Comparison of ENCODE assay signal across 16 cellular contexts in genomic region chr1:160659566-160659965, GRCh38. TPM values are rescaled to one million over a fixed set of nuclear protein-coding genes. Genes with fewer than 3 reads are reported as not detected.
A peak's percentile ranks its signal among the peaks of the same experiment; 100 is the strongest.
DNase-seq lines count a peak whose midpoint lies in the region; ATAC-seq, FAIRE-seq and TF ChIP-seq lines count a peak whose summit lies in the region.
"Had no signal": no experiment of that assay in that cellular context is flagged by ENCODE, and none has a peak within 500 bp of the region (broad histone marks: within the 10 kb centered on the region; RNA-seq: fewer than 3 reads in every experiment).

No MANE protein-coding gene starts in this region.

- TF ChIP-seq EP300 in GM12878 (IDR thresholded peaks at IDR 0.05; ENCODE audit: borderline replicate concordance in 1 of 2, control insufficient read depth in 1 of 2, low read depth in 2 of 2, low read length in 2 of 2) (no peak), esophagus muscularis mucosa (IDR thresholded peaks at IDR 0.05) (no peak)

- H4K20me1 ChIP-seq in GM12878 (ENCODE audit: control insufficient read depth, insufficient read depth) = no peaks in the 10 kb centered on the region
- H4K20me1 ChIP-seq: BLaER1 treated with 17β-estradiol and CSF1 and Interleukin-3, amounts not matched to agents 10 nM and 100 nM had no signal

- FAIRE-seq in GM12878 (lab: Jason Lieb, UNC) = no peak
- FAIRE-seq: D721Med, G401.6 had no signal

- H3K79me2 ChIP-seq in GM12878 (ENCODE audit: control insufficient read depth, insufficient read depth, low read length) = peaks cover 13% of the 10 kb centered on the region

- in situ Hi-C loops in GM12878 (cut with MboI) = no loop called here

- no peak for DNase-seq in activated CD4-positive, alpha-beta T cell treated with anti-CD3 and anti-CD28 coated beads, Interleukin-2, amount 10 ng/mL, durations not matched to agents 24 days and 14 days
- no peak for DNase-seq in activated CD4-positive, alpha-beta T cell treated with anti-CD3 and anti-CD28 coated beads for 48 hours
- no peak for DNase-seq in GM12878 (ENCODE audit: low read depth, low spot score)
- peak; percentile 17 for DNase-seq in esophagus muscularis mucosa (ENCODE audit: extremely low spot score)
- no peak for DNase-seq in RKO (ENCODE audit: low spot score)
- DNase-seq in Calu3 = no peak
- DNase-seq: CD8-positive, alpha-beta T cell; GOT3; H9 had no signal

- WGBS in GM12878 (ENCODE audit: insufficient coverage, insufficient replicate concordance, low lambda C conversion rate, missing lambda C conversion rate) = 88% methylated on average over 4 of the region's 4 CpGs
- 86% methylated on average over 4 of the region's 4 CpGs for WGBS in esophagus muscularis mucosa

- intact Hi-C loops in activated CD4-positive, alpha-beta T cell treated with anti-CD3 and anti-CD28 coated beads, Interleukin-2, amount 10 ng/mL, durations not matched to agents 24 days and 14 days (cut with micrococcal nuclease) = no loop called here
- intact Hi-C loops in GM12878 (cut with micrococcal nuclease; ENCODE audit: unreplicated experiment) (no loop called here), esophagus muscularis mucosa (cut with DNase I) (no loop called here), Calu3 (cut with micrococcal nuclease; ENCODE audit: unreplicated experiment) (no loop called here)

- POLR2A ChIA-PET in GM12878 (lab: Charles Lee) = interaction anchor here (1.1 to 2.1 kb wide), 3 partner anchors 13 to 19 kb away, joined by 4 to 5 read pairs (median 4); partner anchors contain the start of gene SLAMF1

- no peaks in the 10 kb centered on the region for H3K27me3 Mint-ChIP-seq in activated CD4-positive, alpha-beta T cell treated with anti-CD3 and anti-CD28 coated beads, Interleukin-2, amount 10 ng/mL, durations not matched to agents 24 days and 14 days
- H3K27me3 Mint-ChIP-seq in Calu3 (ENCODE audit: unreplicated experiment) = peaks cover 65% of the 10 kb centered on the region
- H3K27me3 Mint-ChIP-seq: B cell had no signal

- BruUV-seq in GM12878 (replicated peaks; lab: Mats Ljungman, UMichigan) = no TSS peak
- no TSS peak for BruUV-seq in Calu3 (replicated peaks; lab: Mats Ljungman, UMichigan)

- SMC1A ChIA-PET in GM12878 (lab: Charles Lee; ENCODE audit: uncharacterized antibody, unreplicated experiment) = interaction anchor here (1.9 to 4.5 kb wide), 3 partner anchors 9 to 14 kb away, joined by 5 to 36 read pairs (median 24); no protein-coding TSS in a partner anchor

- TF ChIP-seq POLR2A in GM12878 (IDR thresholded peaks at IDR 0.05; ENCODE audit: low read depth, low read length) = no peak
- no peak for TF ChIP-seq POLR2A in esophagus muscularis mucosa (IDR thresholded peaks at IDR 0.05; ENCODE audit: low read depth)

- no peak overlapping the region for H2AFZ ChIP-seq in GM12878 (ENCODE audit: control insufficient read depth, low read depth, low read length)

- RAD21 ChIA-PET in GM12878 (lab: Charles Lee; ENCODE audit: unreplicated experiment) = interaction anchor here (1.4 kb wide), 1 partner anchor 12 kb away, joined by 7 read pairs; no protein-coding TSS in a partner anchor

- no peak overlapping the region for H3K27ac ChIP-seq in GM12878 (ENCODE audit: control insufficient read depth, insufficient read depth)
- H3K27ac ChIP-seq in esophagus muscularis mucosa (replicated peaks in 1 of 4) = no peak overlapping the region
- H3K27ac ChIP-seq: BLaER1 treated with 17β-estradiol and CSF1 and Interleukin-3, amounts not matched to agents 10 nM and 100 nM had no signal

- no peak overlapping the region for H3K9ac ChIP-seq in GM12878 (ENCODE audit: control insufficient read depth, insufficient read depth, low read length)
- H3K9ac ChIP-seq: BLaER1 treated with 17β-estradiol and CSF1 and Interleukin-3, amounts not matched to agents 10 nM and 100 nM had no signal

- peaks cover 66% of the 10 kb centered on the region for H3K4me1 Mint-ChIP-seq in activated CD4-positive, alpha-beta T cell treated with anti-CD3 and anti-CD28 coated beads, Interleukin-2, amount 10 ng/mL, durations not matched to agents 24 days and 14 days
- no peaks in the 10 kb centered on the region for H3K4me1 Mint-ChIP-seq in Calu3 (ENCODE audit: low read depth, unreplicated experiment)

- CTCF ChIA-PET in GM12878 (lab: Yijun Ruan, JAX) (interaction anchor here (0.9 to 1.7 kb wide), 3 partner anchors 8 to 40 kb away, joined by 3 to 7 read pairs (median 4); no protein-coding TSS in a partner anchor), Calu3 (lab: Charles Lee) (interaction anchor here (1.0 kb wide), 1 partner anchor 13 kb away, joined by 3 read pairs; no protein-coding TSS in a partner anchor)

- H3K4me3 ChIP-seq in GM12878 (no peak overlapping the region), esophagus muscularis mucosa (no peak overlapping the region)
- H3K4me3 ChIP-seq: BLaER1 treated with 17β-estradiol and CSF1 and Interleukin-3, amounts not matched to agents 10 nM and 100 nM had no signal

- H3K9me3 ChIP-seq in GM12878 (replicated peaks; ENCODE audit: control insufficient read depth, insufficient read depth, low read length) (no peaks in the 10 kb centered on the region; the same call in 1 of the 3 replicates), esophagus muscularis mucosa (peaks cover 0 to 4% (median 0%) of the 10 kb centered on the region in 4 donors)

- no peak overlapping the region for H3K4me3 Mint-ChIP-seq in activated CD4-positive, alpha-beta T cell treated with anti-CD3 and anti-CD28 coated beads, Interleukin-2, amount 10 ng/mL, durations not matched to agents 24 days and 14 days
- no peak overlapping the region for H3K4me3 Mint-ChIP-seq in Calu3 (ENCODE audit: low read depth, unreplicated experiment)
- H3K4me3 Mint-ChIP-seq: B cell; CD8-positive, alpha-beta T cell; H9 had no signal

- no peak overlapping the region for H3K4me2 ChIP-seq in GM12878 (ENCODE audit: control insufficient read depth, insufficient read depth)

- TF ChIP-seq CTCF in GM12878 (IDR thresholded peaks at IDR 0.05 in 2 of 3, conservative IDR thresholded peaks at IDR 0.05 in 1 of 3; ENCODE audit: control insufficient read depth in 2 of 3, extremely low read depth in 1 of 3, insufficient read depth in 1 of 3, low read depth in 3 of 3, low read length in 3 of 3) (no peak), esophagus muscularis mucosa (IDR thresholded peaks at IDR 0.05) (no peak), Calu3 (IDR thresholded peaks at IDR 0.05; ENCODE audit: unreplicated experiment) (no peak)

- no peak for ATAC-seq in GM12878
- no peak for ATAC-seq in GM18858 (IDR thresholded peaks at IDR 0.05; ENCODE audit: unreplicated experiment)
- ATAC-seq: CD8-positive, alpha-beta T cell had no signal

- peak overlapping the region; percentile 26 for H3K27ac Mint-ChIP-seq in activated CD4-positive, alpha-beta T cell treated with anti-CD3 and anti-CD28 coated beads, Interleukin-2, amount 10 ng/mL, durations not matched to agents 24 days and 14 days
- no peak overlapping the region for H3K27ac Mint-ChIP-seq in Calu3 (ENCODE audit: unreplicated experiment)
- H3K27ac Mint-ChIP-seq: B cell; CD8-positive, alpha-beta T cell; H9 had no signal

- H3K4me1 ChIP-seq in GM12878 (ENCODE audit: control insufficient read depth, insufficient read depth, low read length) (peaks cover 53% of the 10 kb centered on the region), esophagus muscularis mucosa (no peaks in the 10 kb centered on the region)

- no peak for TF ChIP-seq RAD21 in GM12878 (IDR thresholded peaks at IDR 0.05; ENCODE audit: insufficient read depth, low read depth, low read length)

- H3K36me3 ChIP-seq in GM12878 (ENCODE audit: control insufficient read depth in 2 of 2, insufficient read depth in 2 of 2, low read length in 1 of 2) (no peaks in the 10 kb centered on the region), esophagus muscularis mucosa (no peaks in the 10 kb centered on the region)

- H3K27me3 ChIP-seq in GM12878 (replicated peaks in 1 of 2; ENCODE audit: control insufficient read depth in 2 of 2, insufficient read depth in 2 of 2, low read length in 1 of 2) (no peaks in the 10 kb centered on the region), esophagus muscularis mucosa (peaks cover 0 to 3% (median 0%) of the 10 kb centered on the region in 4 donors)
- H3K27me3 ChIP-seq: BLaER1 treated with 17β-estradiol and CSF1 and Interleukin-3, amounts not matched to agents 10 nM and 100 nM had no signal

- H3K9me3 Mint-ChIP-seq in activated CD4-positive, alpha-beta T cell treated with anti-CD3 and anti-CD28 coated beads, Interleukin-2, amount 10 ng/mL, durations not matched to agents 24 days and 14 days = peaks cover 24% of the 10 kb centered on the region
- H3K9me3 Mint-ChIP-seq in Calu3 (ENCODE audit: low read depth, unreplicated experiment) = peaks cover 2% of the 10 kb centered on the region
- H3K9me3 Mint-ChIP-seq: CD8-positive, alpha-beta T cell had no signal

- peaks cover 21% of the 10 kb centered on the region for H3K36me3 Mint-ChIP-seq in activated CD4-positive, alpha-beta T cell treated with anti-CD3 and anti-CD28 coated beads, Interleukin-2, amount 10 ng/mL, durations not matched to agents 24 days and 14 days (ENCODE audit: low read depth)
- no peaks in the 10 kb centered on the region for H3K36me3 Mint-ChIP-seq in Calu3 (ENCODE audit: insufficient read depth, unreplicated experiment)
- H3K36me3 Mint-ChIP-seq: CD8-positive, alpha-beta T cell had no signal

RNA-seq across cellular contexts. Expression of gene SLAMF1, which starts 12.7 kb away (rescaled TPM):
- 113 and 114 TPM in 2 replicates for total RNA-seq in activated CD4-positive, alpha-beta T cell treated with anti-CD3 and anti-CD28 coated beads, Interleukin-2, amount 10 ng/mL, durations not matched to agents 24 days and 14 days
- total RNA-seq in GM12878 (2013; cell fraction: nucleolus; rRNA removed) = 1,111 and 1,167 TPM in 2 replicates
- total RNA-seq in GM12878 (2014; rRNA removed) (121 and 136 TPM in 2 replicates), GM12878 (2014; rRNA removed; fragmentation: Illumina TruSeq; extraction: Trizol) (134 and 145 TPM in 2 replicates), GM12878 (2021) (125 and 140 TPM in 2 replicates), esophagus muscularis mucosa (1 to 10 TPM in 2 of 4 donors, under 1 TPM in 2; 0.57 to 5.0 (median 0.95) TPM), Calu3 (2022) (not detected in 2 replicates)
- polyA plus RNA-seq in GM12878 (2011; ENCODE audit: low read depth) = 41.2 TPM
- polyA plus RNA-seq in GM12878 (2011; rRNA removed) (260 and 289 TPM in 2 replicates), GM12878 (2014; fragmentation: Illumina TruSeq; extraction: Trizol) (134 and 155 TPM in 2 replicates), GM12878 (2014; fragmentation: Nextera tagmentation; extraction: Ambion mirVana) (100 to 1,000 TPM; 128 to 145 TPM), GM12878 (2014; rRNA removed) (154 and 204 TPM in 2 replicates), GM12878 (2016; fragmentation: Nextera tagmentation; extraction: Ambion mirVana) (10 to 100 TPM; 87.3 to 89.7 TPM)
- polyA plus RNA-seq in GM12878 (2011; cell fraction: cytosol; rRNA removed) = 194 and 205 TPM in 2 replicates
- polyA plus RNA-seq in GM12878 (2011; cell fraction: nucleus; rRNA removed) = 385 and 567 TPM in 2 replicates
- polyA plus RNA-seq in GM12878 (2012) = 73.7 and 121 TPM in 2 replicates
- polyA minus RNA-seq in GM12878 (2011; rRNA and poly(A)+ RNA removed) = 378 and 409 TPM in 2 replicates
- 105 and 108 TPM in 2 replicates for polyA minus RNA-seq in GM12878 (2011; cell fraction: cytosol; rRNA and poly(A)+ RNA removed)
- 309 and 389 TPM in 2 replicates for polyA minus RNA-seq in GM12878 (2011; cell fraction: nucleus; rRNA and poly(A)+ RNA removed)
- total RNA-seq: H9, HT-29 had no signal

RNA-seq across cellular contexts. Expression of gene CD48, which starts 52.1 kb away (rescaled TPM):
- total RNA-seq in activated CD4-positive, alpha-beta T cell treated with anti-CD3 and anti-CD28 coated beads, Interleukin-2, amount 10 ng/mL, durations not matched to agents 24 days and 14 days = 206 and 208 TPM in 2 replicates
- 550 and 565 TPM in 2 replicates for total RNA-seq in GM12878 (2013; cell fraction: nucleolus; rRNA removed)
- total RNA-seq in GM12878 (2014; rRNA removed) (415 and 499 TPM in 2 replicates), GM12878 (2014; rRNA removed; fragmentation: Illumina TruSeq; extraction: Trizol) (445 and 463 TPM in 2 replicates), GM12878 (2021) (311 and 323 TPM in 2 replicates), esophagus muscularis mucosa (10 to 100 TPM in 1 of 4 donors, 1 to 10 TPM in 3; 1.1 to 14.6 (median 2.6) TPM), Calu3 (2022) (not detected in 2 replicates)
- 1,141 TPM for polyA plus RNA-seq in GM12878 (2011; ENCODE audit: low read depth)
- polyA plus RNA-seq in GM12878 (2011; rRNA removed) (1,315 and 1,412 TPM in 2 replicates), GM12878 (2014; fragmentation: Illumina TruSeq; extraction: Trizol) (487 and 663 TPM in 2 replicates), GM12878 (2014; fragmentation: Nextera tagmentation; extraction: Ambion mirVana) (100 to 1,000 TPM; 667 to 776 TPM), GM12878 (2014; rRNA removed) (335 and 411 TPM in 2 replicates), GM12878 (2016; fragmentation: Nextera tagmentation; extraction: Ambion mirVana) (100 to 1,000 TPM; 302 to 328 TPM)
- polyA plus RNA-seq in GM12878 (2011; cell fraction: cytosol; rRNA removed) = 831 and 1,170 TPM in 2 replicates
- polyA plus RNA-seq in GM12878 (2011; cell fraction: nucleus; rRNA removed) = 317 and 485 TPM in 2 replicates
- polyA plus RNA-seq in GM12878 (2012) = 688 and 1,150 TPM in 2 replicates
- 654 and 682 TPM in 2 replicates for polyA minus RNA-seq in GM12878 (2011; rRNA and poly(A)+ RNA removed)
- polyA minus RNA-seq in GM12878 (2011; cell fraction: cytosol; rRNA and poly(A)+ RNA removed) = 176 and 177 TPM in 2 replicates
- 79.5 and 82.9 TPM in 2 replicates for polyA minus RNA-seq in GM12878 (2011; cell fraction: nucleus; rRNA and poly(A)+ RNA removed)
- total RNA-seq: A172, H9, HT-29 had no signal

Comparison
In these comparisons a context has a peak if more than half of its experiments do, and no peak if none do; other contexts are left out.
1. RNA of gene SLAMF1, which starts 12.7 kb away (total RNA-seq): 121 to 1,167 TPM in GM12878 and 113 to 114 TPM in activated CD4-positive, alpha-beta T cell treated with anti-CD3 and anti-CD28 coated beads, Interleukin-2, amount 10 ng/mL, durations not matched to agents 24 days and 14 days; 0.57 to 5.0 TPM in esophagus muscularis mucosa and not detected in Calu3; every median in the first group is over 10 times any median in the second.
2. RNA of gene CD48, which starts 52.1 kb away (total RNA-seq): 311 to 565 TPM in GM12878 and 206 to 208 TPM in activated CD4-positive, alpha-beta T cell treated with anti-CD3 and anti-CD28 coated beads, Interleukin-2, amount 10 ng/mL, durations not matched to agents 24 days and 14 days; 1.1 to 14.6 TPM in esophagus muscularis mucosa and not detected in Calu3; every median in the first group is over 10 times any median in the second.